1 cellular context compared by ENCODE assay signal in genomic region chr9:86749530-86750275, GRCh38.
TF ChIP-seq lines count a peak whose summit lies in the region.

No MANE protein-coding gene starts in this region.

TF ChIP-seq in HEK293, 187 proteins besides CTCF, POLR2A, EP300 and RAD21 (continued from another document and continues in another):
- TF ChIP-seq ZNF785 (tag by site-specific recombination; IDR thresholded peaks at IDR 0.05) (no peak), WT1 (tag by site-specific recombination; IDR thresholded peaks at IDR 0.05) (no peak), ZNF184 (tag by site-specific recombination; IDR thresholded peaks at IDR 0.05) (0 out of 2 replicates have a peak, but pooled peaks have one; percentile 14), ZNF121 (tag by site-specific recombination; IDR thresholded peaks at IDR 0.05) (no peak), HIC1 (tag by site-specific recombination; IDR thresholded peaks at IDR 0.05) (no peak), PATZ1 (tag by site-specific recombination; IDR thresholded peaks at IDR 0.05) (no peak), ZNF280C (tag by site-specific recombination; IDR thresholded peaks at IDR 0.05) (no peak), ZNF792 (tag by site-specific recombination; IDR thresholded peaks at IDR 0.05) (no peak), ZBTB44 (tag by site-specific recombination; IDR thresholded peaks at IDR 0.05) (no peak), ZNF248 (tag by site-specific recombination; IDR thresholded peaks at IDR 0.05) (no peak), ZNF133 (tag by site-specific recombination; IDR thresholded peaks at IDR 0.05) (no peak), ZNF19 (tag by site-specific recombination; IDR thresholded peaks at IDR 0.05; ENCODE audit: low read depth) (no peak), ATF2 (tag by site-specific recombination; IDR thresholded peaks at IDR 0.05; ENCODE audit: low read depth) (peak; percentile 84; the same call in 1 of the 2 replicates), ZNF629 (tag by site-specific recombination; IDR thresholded peaks at IDR 0.05) (peak; percentile 84), RBAK (tag by site-specific recombination; IDR thresholded peaks at IDR 0.05) (no peak), ZNF157 (tag by site-specific recombination; IDR thresholded peaks at IDR 0.05) (no peak), ZNF23 (tag by site-specific recombination; IDR thresholded peaks at IDR 0.05; ENCODE audit: borderline replicate concordance) (no peak), PRDM1 (tag by site-specific recombination; IDR thresholded peaks at IDR 0.05) (no peak), ZNF544 (tag by site-specific recombination; IDR thresholded peaks at IDR 0.05) (no peak), ZNF148 (tag by site-specific recombination; IDR thresholded peaks at IDR 0.05; ENCODE audit: borderline replicate concordance) (no peak), BCL6B (tag by site-specific recombination; IDR thresholded peaks at IDR 0.05) (peak; percentile 35; the same call in 1 of the 2 replicates), ZNF366 (tag by site-specific recombination; conservative IDR thresholded peaks at IDR 0.05) (peak; percentile 56; the same call in 1 of the 2 replicates), PRDM6 (tag by site-specific recombination; IDR thresholded peaks at IDR 0.05) (peak; percentile 73), EGR2 (tag by site-specific recombination; IDR thresholded peaks at IDR 0.05; ENCODE audit: low read depth) (no peak), ZNF521 (tag by site-specific recombination; IDR thresholded peaks at IDR 0.05) (no peak), ZSCAN30 (tag by site-specific recombination; IDR thresholded peaks at IDR 0.05) (no peak), ZNF132 (tag by site-specific recombination; IDR thresholded peaks at IDR 0.05; ENCODE audit: borderline replicate concordance) (no peak), ZNF777 (tag by site-specific recombination; IDR thresholded peaks at IDR 0.05; ENCODE audit: borderline replicate concordance) (no peak), ZNF561 (tag by site-specific recombination; IDR thresholded peaks at IDR 0.05; ENCODE audit: borderline replicate concordance) (no peak), ZNF549 (tag by site-specific recombination; IDR thresholded peaks at IDR 0.05) (no peak), BCL11B (tag by site-specific recombination; IDR thresholded peaks at IDR 0.05; ENCODE audit: low read depth) (no peak), ZBTB11 (tag by site-specific recombination; conservative IDR thresholded peaks at IDR 0.05; ENCODE audit: low read depth) (no peak), ZNF704 (tag by site-specific recombination; IDR thresholded peaks at IDR 0.05) (no peak), ZNF394 (tag by site-specific recombination; IDR thresholded peaks at IDR 0.05; ENCODE audit: borderline replicate concordance) (no peak), ZNF837 (tag by site-specific recombination; IDR thresholded peaks at IDR 0.05) (no peak), KLF1 (tag by site-specific recombination; IDR thresholded peaks at IDR 0.05) (no peak), KLF7 (tag by site-specific recombination; IDR thresholded peaks at IDR 0.05; ENCODE audit: borderline replicate concordance) (no peak), HOXD13 (CRISPR knock-in tag; IDR thresholded peaks at IDR 0.05; ENCODE audit: borderline replicate concordance) (no peak)
